In genomic region chr9:35812025-35812602, GRCh38 we compare ENCODE assay signal across 8 cellular contexts. TPM values are rescaled to one million over a fixed set of nuclear protein-coding genes. Genes with fewer than 3 reads are reported as not detected.
DNase-seq lines count a peak whose midpoint lies in the region; ATAC-seq lines count a peak whose summit lies in the region.

A gene with protein sequence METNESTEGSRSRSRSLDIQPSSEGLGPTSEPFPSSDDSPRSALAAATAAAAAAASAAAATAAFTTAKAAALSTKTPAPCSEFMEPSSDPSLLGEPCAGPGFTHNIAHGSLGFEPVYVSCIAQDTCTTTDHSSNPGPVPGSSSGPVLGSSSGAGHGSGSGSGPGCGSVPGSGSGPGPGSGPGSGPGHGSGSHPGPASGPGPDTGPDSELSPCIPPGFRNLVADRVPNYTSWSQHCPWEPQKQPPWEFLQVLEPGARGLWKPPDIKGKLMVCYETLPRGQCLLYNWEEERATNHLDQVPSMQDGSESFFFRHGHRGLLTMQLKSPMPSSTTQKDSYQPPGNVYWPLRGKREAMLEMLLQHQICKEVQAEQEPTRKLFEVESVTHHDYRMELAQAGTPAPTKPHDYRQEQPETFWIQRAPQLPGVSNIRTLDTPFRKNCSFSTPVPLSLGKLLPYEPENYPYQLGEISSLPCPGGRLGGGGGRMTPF (minus strand): TSS chr9:35812262. CDS start chr9:35812147, 115 bp downstream.

- peaks cover 32% of the 10 kb centered on the region for H3K4me1 ChIP-seq in CD4-positive, CD25-positive, alpha-beta regulatory T cell (ENCODE audit: control insufficient read depth, insufficient read depth, low read length, poor library complexity, severe bottlenecking)

- H3K4me3 Mint-ChIP-seq in CD4-positive, CD25-positive, alpha-beta regulatory T cell, result peak within 1 kb of the TSS; percentile 91 to 97 (median 94)
- H3K4me3 Mint-ChIP-seq in effector memory CD8-positive, alpha-beta T cell, result peak within 1 kb of the TSS; percentile 83 to 84
- H3K4me3 Mint-ChIP-seq in memory B cell, result peak within 1 kb of the TSS; percentile 77

- H3K9me3 Mint-ChIP-seq in CD4-positive, CD25-positive, alpha-beta regulatory T cell, result no peaks in the 10 kb centered on the region
- H3K9me3 Mint-ChIP-seq in effector memory CD8-positive, alpha-beta T cell, result peaks cover 0 to 1% of the 10 kb centered on the region in 2 donors
- H3K9me3 Mint-ChIP-seq in memory B cell, result peaks cover 1% of the 10 kb centered on the region

- peaks cover 17 to 46% (median 29%) of the 10 kb centered on the region in 4 donors for H3K4me1 Mint-ChIP-seq in CD4-positive, CD25-positive, alpha-beta regulatory T cell
- H3K4me1 Mint-ChIP-seq in effector memory CD8-positive, alpha-beta T cell (ENCODE audit: low read depth in 2 of 2), result peaks cover 28 to 29% of the 10 kb centered on the region in 2 donors
- peaks cover 10% of the 10 kb centered on the region for H3K4me1 Mint-ChIP-seq in memory B cell

- ATAC-seq in CD4-positive, CD25-positive, alpha-beta regulatory T cell (ENCODE audit: low read depth in 2 of 2), result peak; percentile 72 to 74
- ATAC-seq in GM19452 (IDR thresholded peaks at IDR 0.05; ENCODE audit: unreplicated experiment) (peak; percentile 69), HG03575 (IDR thresholded peaks at IDR 0.05; ENCODE audit: extremely low read depth, insufficient number of reproducible peaks, low FRiP score, unreplicated experiment) (peak; percentile 57), memory B cell (ENCODE audit: low read depth) (peak; percentile 66)
- peak; percentile 65 for ATAC-seq in effector memory CD8-positive, alpha-beta T cell (replicated peaks)

- H3K27me3 ChIP-seq in CD4-positive, CD25-positive, alpha-beta regulatory T cell (ENCODE audit: control insufficient read depth, insufficient read depth, low read length), result no peaks in the 10 kb centered on the region

- H3K4me3 ChIP-seq in CD4-positive, CD25-positive, alpha-beta regulatory T cell (ENCODE audit: low read depth, low read length), result peak within 1 kb of the TSS; percentile 84

- H3K36me3 ChIP-seq in CD4-positive, CD25-positive, alpha-beta regulatory T cell (ENCODE audit: control insufficient read depth, insufficient read depth, low read length), result peaks cover 9% of the 10 kb centered on the region

- H3K9me3 ChIP-seq in CD4-positive, CD25-positive, alpha-beta regulatory T cell (ENCODE audit: control insufficient read depth in 2 of 2, low read length in 2 of 2), result no peaks in the 10 kb centered on the region

- H3K27ac ChIP-seq in CD4-positive, CD25-positive, alpha-beta regulatory T cell (ENCODE audit: insufficient read depth, low read length, poor library complexity, severe bottlenecking), result peak within 1 kb of the TSS; percentile 83

- peaks cover 11% of the 10 kb centered on the region for H3K27me3 Mint-ChIP-seq in CD4-positive, CD25-positive, alpha-beta regulatory T cell
- no peaks in the 10 kb centered on the region for H3K27me3 Mint-ChIP-seq in effector memory CD8-positive, alpha-beta T cell
- H3K27me3 Mint-ChIP-seq in memory B cell, result no peaks in the 10 kb centered on the region

- H3K27ac Mint-ChIP-seq in CD4-positive, CD25-positive, alpha-beta regulatory T cell, result peak within 1 kb of the TSS; percentile 89 to 97 (median 96)
- H3K27ac Mint-ChIP-seq in effector memory CD8-positive, alpha-beta T cell, result peak within 1 kb of the TSS; percentile 91 to 92
- H3K27ac Mint-ChIP-seq in memory B cell, result peak within 1 kb of the TSS; percentile 84

- H3K36me3 Mint-ChIP-seq in CD4-positive, CD25-positive, alpha-beta regulatory T cell, result peaks cover 8% of the 10 kb centered on the region
- H3K36me3 Mint-ChIP-seq in effector memory CD8-positive, alpha-beta T cell (ENCODE audit: insufficient read depth), result peaks cover 20% of the 10 kb centered on the region
- peaks cover 4% of the 10 kb centered on the region for H3K36me3 Mint-ChIP-seq in memory B cell

- peak; percentile 95 to 98 (median 96) for DNase-seq in CD4-positive, CD25-positive, alpha-beta regulatory T cell
- DNase-seq in NCI-H82 (lab: John Stamatoyannopoulos, UW), result peak; percentile 95
- peak; percentile 93 for DNase-seq in activated CD8-positive, alpha-beta memory T cell treated with anti-CD3 and anti-CD28 coated beads for 24 hours
- DNase-seq in effector memory CD8-positive, alpha-beta T cell, result peak; percentile 94 to 96 (median 95)
- peak; percentile 81 to 88 for DNase-seq in memory B cell (ENCODE audit: low spot score in 2 of 2)
- peak; percentile 91 for DNase-seq in stimulated activated CD8-positive, alpha-beta memory T cell treated with anti-CD3 and anti-CD28 coated beads, Interleukin-12 subunit alpha, Interleukin-12 subunit beta, amount 100 ng/mL, for 1 hour (ENCODE audit: low read depth)

RNA-seq across cellular contexts. Expression of the gene that starts here (rescaled TPM):
- total RNA-seq in CD4-positive, CD25-positive, alpha-beta regulatory T cell, result 0.99 TPM
- 1 to 10 TPM in 1 of 4 donors, under 1 TPM in 2, not detected in 1; 0.75 to 1.3 (median 0.85) TPM for polyA plus RNA-seq in CD4-positive, CD25-positive, alpha-beta regulatory T cell

Comparison
In these comparisons a context has a peak if more than half of its experiments do, and no peak if none do; other contexts are left out.
1. Peak in every context shown above with its lines: DNase-seq, ATAC-seq, H3K4me3 ChIP-seq and H3K27ac ChIP-seq.